9 cellular contexts compared by ENCODE assay signal in genomic region chr20:62918830-62919229, GRCh38.
DNase-seq lines count a peak whose midpoint lies in the region; ATAC-seq, FAIRE-seq and TF ChIP-seq lines count a peak whose summit lies in the region.
"Had no signal": no experiment of that assay in that cellular context is flagged by ENCODE, and none has a peak within 500 bp of the region (broad histone marks: within the 10 kb centered on the region; RNA-seq: fewer than 3 reads in every experiment).

No MANE protein-coding gene starts in this region.

- no peak for FAIRE-seq in D721Med (lab: Jason Lieb, UNC)

- peaks cover 11% of the 10 kb centered on the region for H3K36me3 Mint-ChIP-seq in T-helper 1 cell treated with Interleukin-12 subunit alpha and Interleukin-12 subunit beta and Interleukin-4 antibody, amounts not matched to agents 30 μg/mL and 1 μg/mL, for 36 hours (ENCODE audit: low read depth)
- H3K36me3 Mint-ChIP-seq in activated naive CD8-positive, alpha-beta T cell = no peaks in the 10 kb centered on the region

- ATAC-seq in GM21825 (IDR thresholded peaks at IDR 0.05; ENCODE audit: unreplicated experiment) (peak; percentile 39), HG03025 (IDR thresholded peaks at IDR 0.05; ENCODE audit: low FRiP score, unreplicated experiment) (no peak), GM18873 (IDR thresholded peaks at IDR 0.05; ENCODE audit: low FRiP score, unreplicated experiment) (no peak)

- peak overlapping the region; percentile 75 for H3K4me3 Mint-ChIP-seq in T-helper 1 cell treated with Interleukin-12 subunit alpha and Interleukin-12 subunit beta and Interleukin-4 antibody, amounts not matched to agents 30 μg/mL and 1 μg/mL, for 36 hours
- peak overlapping the region; percentile 83 for H3K4me3 Mint-ChIP-seq in activated naive CD8-positive, alpha-beta T cell

- peaks cover 61% of the 10 kb centered on the region for H3K4me1 Mint-ChIP-seq in T-helper 1 cell treated with Interleukin-12 subunit alpha and Interleukin-12 subunit beta and Interleukin-4 antibody, amounts not matched to agents 30 μg/mL and 1 μg/mL, for 36 hours (ENCODE audit: low read depth)
- H3K4me1 Mint-ChIP-seq in activated naive CD8-positive, alpha-beta T cell (ENCODE audit: low read depth) = peaks cover 92% of the 10 kb centered on the region

- no peaks in the 10 kb centered on the region for H3K27me3 Mint-ChIP-seq in T-helper 1 cell treated with Interleukin-12 subunit alpha and Interleukin-12 subunit beta and Interleukin-4 antibody, amounts not matched to agents 30 μg/mL and 1 μg/mL, for 36 hours (ENCODE audit: low read depth)
- no peaks in the 10 kb centered on the region for H3K27me3 Mint-ChIP-seq in activated naive CD8-positive, alpha-beta T cell

- no peaks in the 10 kb centered on the region for H3K9me3 Mint-ChIP-seq in T-helper 1 cell treated with Interleukin-12 subunit alpha and Interleukin-12 subunit beta and Interleukin-4 antibody, amounts not matched to agents 30 μg/mL and 1 μg/mL, for 36 hours
- H3K9me3 Mint-ChIP-seq in activated naive CD8-positive, alpha-beta T cell (ENCODE audit: low read depth) = no peaks in the 10 kb centered on the region

- no peak for TF ChIP-seq CTCF in D721Med (IDR thresholded peaks at IDR 0.05; ENCODE audit: insufficient read depth, missing control alignments)

- peak overlapping the region; percentile 83 for H3K27ac Mint-ChIP-seq in T-helper 1 cell treated with Interleukin-12 subunit alpha and Interleukin-12 subunit beta and Interleukin-4 antibody, amounts not matched to agents 30 μg/mL and 1 μg/mL, for 36 hours
- H3K27ac Mint-ChIP-seq in activated naive CD8-positive, alpha-beta T cell = peak overlapping the region; percentile 85

- peak; percentile 59 for DNase-seq in stimulated activated CD4-positive, alpha-beta T cell treated with anti-CD3 and anti-CD28 coated beads, Interleukin-1b, Interleukin-23, amount 100 ng/mL, for 48 hours
- no peak for DNase-seq in D721Med (ENCODE audit: insufficient read length, low spot score)
- no peak for DNase-seq in SKM-1 (lab: John Stamatoyannopoulos, UW; ENCODE audit: unreplicated experiment)
- DNase-seq: colonic mucosa had no signal
